In the genomic region with DNA sequence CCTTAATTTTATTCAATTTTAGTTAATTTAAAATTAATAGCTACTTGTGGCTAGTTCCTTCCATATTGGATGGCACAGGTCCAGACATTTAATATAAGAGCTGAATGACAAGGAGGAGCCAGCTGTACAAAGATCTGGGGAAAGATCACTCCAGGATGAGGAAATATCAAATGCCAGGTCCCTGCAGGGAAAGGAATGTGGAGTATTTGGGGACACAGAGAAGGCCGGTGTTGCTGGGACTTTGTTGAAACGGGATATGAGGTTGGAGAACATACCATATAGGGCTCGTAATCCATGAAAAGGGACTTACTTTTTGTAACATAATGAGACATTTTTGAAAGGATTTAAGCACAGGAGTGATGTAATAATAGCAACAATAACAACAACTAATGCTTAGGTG, we compare ENCODE assay signal across 1 cellular context.
TF ChIP-seq lines count a peak whose summit lies in the region.

No MANE protein-coding gene starts in this region.

TF ChIP-seq in WTC11, 78 proteins besides CTCF, POLR2A, EP300 and RAD21 (continued from another document):
- TF ChIP-seq ARID4B (CRISPR knock-in tag; IDR thresholded peaks at IDR 0.05; ENCODE audit: borderline replicate concordance) (no peak), PREB (CRISPR knock-in tag; IDR thresholded peaks at IDR 0.05; ENCODE audit: borderline replicate concordance) (no peak), USF1 (CRISPR knock-in tag; IDR thresholded peaks at IDR 0.05) (no peak), CREM (CRISPR knock-in tag; IDR thresholded peaks at IDR 0.05) (no peak)
